In genomic region chr1:50780797-50781196, GRCh38 we compare ENCODE assay signal across 25 cellular contexts.
"Had no signal": no experiment of that assay in that cellular context is flagged by ENCODE, and none has a peak within 500 bp of the region (broad histone marks: within the 10 kb centered on the region; RNA-seq: fewer than 3 reads in every experiment).

No MANE protein-coding gene starts in this region.

- H3K27me3 Mint-ChIP-seq: dendritic cell treated with granulocyte-macrophage colony-stimulating factor and Interleukin-4, amounts not matched to agents 40 ng/mL and 50 ng/mL, for 4 days; naive thymus-derived CD8-positive, alpha-beta T cell; progenitor cell of endocrine pancreas; stimulated activated memory B cell treated with anti-CD40 and anti-IgM and Interleukin-4, amounts not matched to agents 10 μg/mL and 1 μg/mL and 100 μg/mL, for 72 hours; stimulated activated naive CD8-positive, alpha-beta T cell treated with anti-CD3 and anti-CD28 coated beads, Interleukin-15, amount 100 ng/mL, for 72 hours had no signal

- DNase-seq: colonic mucosa; effector CD8-positive, alpha-beta T cell; foreskin keratinocyte; heart left ventricle; kidney; mesendoderm; midbrain; naive thymus-derived CD8-positive, alpha-beta T cell; right cardiac atrium; sigmoid colon; stimulated activated CD4-positive, alpha-beta T cell treated with anti-CD3 and anti-CD28 coated beads, Interleukin-2, amount 100 ng/mL, for 24 hours; stimulated activated CD4-positive, alpha-beta T cell treated with anti-CD3 and anti-CD28 coated beads, Interleukin-4, amount 100 ng/mL, for 24 hours; stimulated activated naive CD8-positive, alpha-beta T cell treated with anti-CD3 and anti-CD28 coated beads, Interleukin-15, amount 100 ng/mL, for 72 hours; transverse colon had no signal

- H3K4me3 Mint-ChIP-seq: dendritic cell treated with granulocyte-macrophage colony-stimulating factor and Interleukin-4, amounts not matched to agents 40 ng/mL and 50 ng/mL, for 4 days; naive thymus-derived CD8-positive, alpha-beta T cell; stimulated activated memory B cell treated with anti-CD40 and anti-IgM and Interleukin-4, amounts not matched to agents 10 μg/mL and 1 μg/mL and 100 μg/mL, for 72 hours; stimulated activated naive CD8-positive, alpha-beta T cell treated with anti-CD3 and anti-CD28 coated beads, Interleukin-15, amount 100 ng/mL, for 72 hours had no signal

- ATAC-seq: foreskin keratinocyte; gastroesophageal sphincter; left lobe of liver; naive thymus-derived CD8-positive, alpha-beta T cell; right cardiac atrium; stimulated activated memory B cell treated with anti-CD40 and anti-IgM and Interleukin-4, amounts not matched to agents 10 μg/mL and 1 μg/mL and 100 μg/mL, for 72 hours; stimulated activated naive CD8-positive, alpha-beta T cell treated with anti-CD3 and anti-CD28 coated beads, Interleukin-15, amount 100 ng/mL, for 72 hours had no signal

- H3K27ac Mint-ChIP-seq: dendritic cell treated with granulocyte-macrophage colony-stimulating factor and Interleukin-4, amounts not matched to agents 40 ng/mL and 50 ng/mL, for 4 days; progenitor cell of endocrine pancreas; stimulated activated memory B cell treated with anti-CD40 and anti-IgM and Interleukin-4, amounts not matched to agents 10 μg/mL and 1 μg/mL and 100 μg/mL, for 72 hours had no signal

- H3K9ac ChIP-seq: parathyroid adenoma had no signal

- H3K27ac ChIP-seq: colonic mucosa, esophagus muscularis mucosa, foreskin keratinocyte, gastroesophageal sphincter, heart left ventricle, hepatocyte, neutrophil, parathyroid adenoma, sigmoid colon, suprapubic skin, transverse colon, vagina had no signal

- H3K79me2 ChIP-seq: hepatocyte, parathyroid adenoma had no signal

- H3K4me2 ChIP-seq: hepatocyte had no signal

- H2AFZ ChIP-seq: hepatocyte, parathyroid adenoma had no signal

- H3K9me3 ChIP-seq: colonic mucosa, esophagus muscularis mucosa, gastroesophageal sphincter, heart left ventricle, neutrophil, sigmoid colon, suprapubic skin, transverse colon, vagina had no signal

- H3K4me1 ChIP-seq: colonic mucosa, foreskin keratinocyte, gastroesophageal sphincter, heart left ventricle, parathyroid adenoma, sigmoid colon, suprapubic skin, vagina had no signal

- H3K4me3 ChIP-seq: colonic mucosa, esophagus muscularis mucosa, gastroesophageal sphincter, heart left ventricle, hepatocyte, sigmoid colon, suprapubic skin, transverse colon, vagina had no signal

- H3K27me3 ChIP-seq: colonic mucosa, esophagus muscularis mucosa, foreskin keratinocyte, gastroesophageal sphincter, heart left ventricle, hepatocyte, neutrophil, sigmoid colon, suprapubic skin, transverse colon, vagina had no signal

- H3K9me3 Mint-ChIP-seq: dendritic cell treated with granulocyte-macrophage colony-stimulating factor and Interleukin-4, amounts not matched to agents 40 ng/mL and 50 ng/mL, for 4 days; stimulated activated naive CD8-positive, alpha-beta T cell treated with anti-CD3 and anti-CD28 coated beads, Interleukin-15, amount 100 ng/mL, for 72 hours had no signal
